ENCODE assay signal across 16 cellular contexts in the genomic region with DNA sequence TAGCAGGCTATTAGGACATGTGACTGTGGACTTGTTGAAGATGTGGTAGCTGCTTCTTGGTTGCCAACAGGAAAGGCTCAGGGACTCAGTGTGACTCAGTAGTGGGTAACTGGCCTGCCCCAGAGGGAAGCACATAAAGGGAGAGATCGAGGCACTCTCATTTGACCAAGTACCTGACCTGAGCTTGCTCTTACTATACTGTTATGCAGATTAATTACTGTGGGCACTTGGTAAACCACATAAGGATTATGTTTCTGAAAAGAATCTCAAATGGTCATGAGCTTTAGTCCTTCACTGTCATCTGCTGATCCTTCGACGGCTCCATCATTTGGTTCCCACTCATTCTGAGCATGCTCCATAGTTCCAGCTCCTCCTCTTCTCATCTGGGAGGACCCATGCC. TPM values are rescaled to one million over a fixed set of nuclear protein-coding genes. Genes with fewer than 3 reads are reported as not detected.
DNase-seq lines count a peak whose midpoint lies in the region; TF ChIP-seq lines count a peak whose summit lies in the region.
"Had no signal": no experiment of that assay in that cellular context is flagged by ENCODE, and none has a peak within 500 bp of the region (broad histone marks: within the 10 kb centered on the region; RNA-seq: fewer than 3 reads in every experiment).

No MANE protein-coding gene starts in this region.

- no peak for TF ChIP-seq CTCF in MCF 10A (IDR thresholded peaks at IDR 0.05; ENCODE audit: unreplicated experiment)
- TF ChIP-seq CTCF in breast epithelium (IDR thresholded peaks at IDR 0.05), result no peak

- H3K9me3 ChIP-seq in breast epithelium, result no peaks in the 10 kb centered on the region

- H3K36me3 ChIP-seq in breast epithelium, result peaks cover 13% of the 10 kb centered on the region

- no peak overlapping the region for H3K4me3 Mint-ChIP-seq in MCF 10A (ENCODE audit: unreplicated experiment)

- no peaks in the 10 kb centered on the region for H3K9me3 Mint-ChIP-seq in MCF 10A (ENCODE audit: unreplicated experiment)

- no peaks in the 10 kb centered on the region for H3K27me3 ChIP-seq in breast epithelium

- H3K4me3 ChIP-seq in breast epithelium, result no peak overlapping the region
- H3K4me3 ChIP-seq: K562 had no signal

- BruUV-seq in MCF 10A (replicated peaks; lab: Mats Ljungman, UMichigan), result no TSS peak

- POLR2A ChIA-PET in MCF 10A (lab: Yijun Ruan, JAX), result interaction anchor here (1.0 to 1.4 kb wide), 3 partner anchors 13 to 38 kb away, joined by 3 read pairs; no protein-coding TSS in a partner anchor

- CTCF ChIA-PET in MCF 10A (lab: Yijun Ruan, JAX), result interaction anchor here (1.2 to 1.7 kb wide), 2 partner anchors 20 to 47 kb away, joined by 5 to 11 read pairs; no protein-coding TSS in a partner anchor

- no peaks in the 10 kb centered on the region for H3K4me1 ChIP-seq in breast epithelium

- no peak for TF ChIP-seq POLR2A in breast epithelium (IDR thresholded peaks at IDR 0.05)

- H3K4me1 Mint-ChIP-seq in MCF 10A (ENCODE audit: insufficient read depth, unreplicated experiment), result no peaks in the 10 kb centered on the region

- intact Hi-C loops in MCF 10A (cut with micrococcal nuclease), result no loop called here
- intact Hi-C loops in breast epithelium (cut with DNase I; ENCODE audit: low total_unique reads), result no loop called here

- H3K27me3 Mint-ChIP-seq in MCF 10A (ENCODE audit: insufficient read depth, unreplicated experiment), result no peaks in the 10 kb centered on the region

- no peak overlapping the region for H3K27ac ChIP-seq in breast epithelium
- H3K27ac ChIP-seq: C4-2B had no signal

- H3K27ac Mint-ChIP-seq in MCF 10A (ENCODE audit: low read depth, unreplicated experiment), result peak overlapping the region; percentile 23

- H3K36me3 Mint-ChIP-seq in MCF 10A (ENCODE audit: insufficient read depth, unreplicated experiment), result peaks cover 44% of the 10 kb centered on the region

- DNase-seq in MCF 10A (ENCODE audit: unreplicated experiment), result no peak
- DNase-seq in breast epithelium (ENCODE audit: low spot score in 2 of 2), result no peak
- DNase-seq in amniotic epithelial cell (ENCODE audit: low read depth), result peak; percentile 94
- peak; percentile 2 for DNase-seq in mesenteric fat pad (ENCODE audit: low spot score)
- DNase-seq in DMS153 (lab: John Stamatoyannopoulos, UW), result no peak
- DNase-seq in AG08396 (ENCODE audit: low spot score), result no peak
- no peak for DNase-seq in COR-L47 (lab: John Stamatoyannopoulos, UW)
- no peak for DNase-seq in GM19238 (ENCODE audit: insufficient read length, low spot score)
- DNase-seq: DND-41, GF-D8, GOT3, MM.1S, NCI-H1105 treated with DMSO at 0.1 percent for 48 hours, NCI-H187 had no signal

RNA-seq across cellular contexts. Expression of gene RPL7L1, which starts 48.2 kb away (rescaled TPM):
- total RNA-seq in MCF 10A (2022) (121 and 123 TPM in 2 replicates), breast epithelium (100 to 1,000 TPM in 1 of 3 donors, 10 to 100 TPM in 2; 85.5 to 107 (median 90.1) TPM), mesenteric fat pad (82.2 TPM)

RNA-seq across cellular contexts. Expression of gene BICRAL, which starts 49.4 kb away (rescaled TPM):
- total RNA-seq in MCF 10A (2022) (8.4 and 9.8 TPM in 2 replicates), breast epithelium (10 to 100 TPM; 16.7 to 25.2 (median 16.8) TPM), mesenteric fat pad (12.5 TPM)

Comparison
In these comparisons a context has a peak if more than half of its experiments do, and no peak if none do; other contexts are left out.
1. DNase-seq: peak in amniotic epithelial cell (single experiment) and mesenteric fat pad (single experiment); none in MCF 10A (single experiment), breast epithelium (0 of 2), DMS153 (single experiment), AG08396 (single experiment), COR-L47 (single experiment) and GM19238 (single experiment).